9 cellular contexts compared by ENCODE assay signal in genomic region chr1:64933296-64934070, GRCh38. TPM values are rescaled to one million over a fixed set of nuclear protein-coding genes. Genes with fewer than 3 reads are reported as not detected.
DNase-seq lines count a peak whose midpoint lies in the region; ATAC-seq and TF ChIP-seq lines count a peak whose summit lies in the region.
"Had no signal": no experiment of that assay in that cellular context is flagged by ENCODE, and none has a peak within 500 bp of the region (broad histone marks: within the 10 kb centered on the region; RNA-seq: fewer than 3 reads in every experiment).

No MANE protein-coding gene starts in this region.

- TF ChIP-seq CTCF in GM13977 (IDR thresholded peaks at IDR 0.05; ENCODE audit: extremely low read depth, insufficient read depth, missing control alignments) (no peak), psoas muscle (IDR thresholded peaks at IDR 0.05) (no peak), nephron progenitor cell (IDR thresholded peaks at IDR 0.05) (no peak)

- intact Hi-C loops in psoas muscle (cut with DNase I): no loop called here

- H3K36me3 Mint-ChIP-seq in nephron progenitor cell (ENCODE audit: low read depth): no peaks in the 10 kb centered on the region

- no peak overlapping the region for H3K4me3 Mint-ChIP-seq in nephron progenitor cell

- in situ Hi-C loops in GM13977 (cut with MboI; ENCODE audit: low pct_unique_long_range_greater_than_20kb, low sequenced_read_pairs, unreplicated experiment): no loop called here

- H3K27me3 Mint-ChIP-seq in nephron progenitor cell (ENCODE audit: low read depth, poor library complexity): no peaks in the 10 kb centered on the region

- no peaks in the 10 kb centered on the region for H3K27me3 ChIP-seq in psoas muscle (ENCODE audit: insufficient read depth in 3 of 3, low read length in 2 of 3)
- H3K27me3 ChIP-seq: ovary had no signal

- H3K27ac Mint-ChIP-seq in nephron progenitor cell: no peak overlapping the region

- H3K9me3 Mint-ChIP-seq in nephron progenitor cell: peaks cover 13% of the 10 kb centered on the region

- 18 to 29% (median 21%) methylated on average over 11 of the region's 11 CpGs for WGBS in psoas muscle, 3 donors

- peak; percentile 74 to 86 (median 81) for ATAC-seq in psoas muscle
- no peak for ATAC-seq in HG03025 (IDR thresholded peaks at IDR 0.05; ENCODE audit: low FRiP score, unreplicated experiment)
- ATAC-seq in HG03460 (IDR thresholded peaks at IDR 0.05; ENCODE audit: unreplicated experiment): no peak

- no peaks in the 10 kb centered on the region for H3K36me3 ChIP-seq in psoas muscle (ENCODE audit: insufficient read depth in 1 of 2, low read depth in 1 of 2)
- H3K36me3 ChIP-seq: ovary had no signal

- peaks cover 62% of the 10 kb centered on the region for H3K4me1 ChIP-seq in psoas muscle

- peak; percentile 17 for DNase-seq in GM13977 (ENCODE audit: low spot score)
- DNase-seq in SIG-M5 treated with dmso at 0.1 percent for 504 hours (lab: John Stamatoyannopoulos, UW; ENCODE audit: unreplicated experiment): peak; percentile 82
- peak; percentile 98 for DNase-seq in fibroblast of gingiva (ENCODE audit: low read depth)
- DNase-seq in psoas muscle: peak; percentile 46 to 76
- no peak for DNase-seq in nephron progenitor cell
- no peak for DNase-seq in NCI-H187 treated with DMSO at 0.1 percent for 48 hours (lab: John Stamatoyannopoulos, UW)

- peaks cover 8% of the 10 kb centered on the region for H3K4me1 Mint-ChIP-seq in nephron progenitor cell

- no peaks in the 10 kb centered on the region for H3K9me3 ChIP-seq in psoas muscle
- H3K9me3 ChIP-seq: ovary had no signal

- peak overlapping the region; percentile 31 for H3K4me3 ChIP-seq in psoas muscle
- H3K4me3 ChIP-seq: ovary had no signal

- peak overlapping the region; percentile 77 for H3K27ac ChIP-seq in psoas muscle

RNA-seq across cellular contexts. Expression of gene JAK1, which starts 32.9 kb away (rescaled TPM):
- 100 to 1,000 TPM; 101 to 137 (median 119) TPM for total RNA-seq in psoas muscle
- polyA plus RNA-seq in psoas muscle: 10 to 100 TPM; 33.7 to 80.3 (median 34.0) TPM

Comparison
In these comparisons a context has a peak if more than half of its experiments do, and no peak if none do; other contexts are left out.
1. DNase-seq: peak in GM13977 (single experiment), SIG-M5 treated with dmso at 0.1 percent for 504 hours (single experiment), fibroblast of gingiva (single experiment) and psoas muscle (2 of 2); none in nephron progenitor cell (single experiment) and NCI-H187 treated with DMSO at 0.1 percent for 48 hours (single experiment).
2. ATAC-seq: peak in psoas muscle (4 of 4); none in HG03025 (single experiment) and HG03460 (single experiment).